12 cellular contexts compared by ENCODE assay signal in the genomic region with DNA sequence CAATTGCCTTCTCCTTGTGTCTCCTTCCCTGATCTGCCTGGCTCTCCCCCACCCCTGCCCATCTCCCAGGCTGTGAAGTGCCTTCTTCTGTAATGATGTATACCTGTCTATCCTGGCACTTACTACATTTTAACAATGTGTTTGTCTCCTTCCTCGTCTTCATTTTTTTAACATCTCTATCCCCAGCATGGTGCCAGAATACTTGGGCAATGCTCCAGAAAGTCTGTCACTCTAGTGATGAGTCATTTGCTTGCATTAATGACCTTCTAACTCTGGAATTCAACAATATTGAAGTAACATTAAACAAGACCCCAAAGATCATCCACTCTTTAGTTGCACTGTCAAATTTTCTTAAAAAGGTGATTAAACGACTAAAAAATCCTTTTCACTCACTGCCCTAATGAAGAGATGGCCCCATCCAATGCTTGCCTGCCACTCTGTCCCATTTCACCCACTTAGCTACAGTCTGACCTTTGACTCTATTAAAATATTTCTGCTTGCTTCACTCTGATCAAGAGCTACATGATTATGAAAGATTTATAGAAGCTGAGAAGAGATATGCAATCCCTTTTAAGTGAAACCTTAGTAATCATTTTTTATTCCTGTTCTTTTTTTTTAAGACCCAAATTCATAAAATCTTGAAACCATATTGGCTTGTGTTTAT. TPM values are rescaled to one million over a fixed set of nuclear protein-coding genes. Genes with fewer than 3 reads are reported as not detected.
A peak's percentile ranks its signal among the peaks of the same experiment; 100 is the strongest.
DNase-seq lines count a peak whose midpoint lies in the region; ATAC-seq lines count a peak whose summit lies in the region.
"Had no signal": no experiment of that assay in that cellular context is flagged by ENCODE, and none has a peak within 500 bp of the region (broad histone marks: within the 10 kb centered on the region; RNA-seq: fewer than 3 reads in every experiment).

No MANE protein-coding gene starts in this region.

- H3K9me3 Mint-ChIP-seq in activated naive CD4-positive, alpha-beta T cell treated with anti-CD3 and anti-CD28 coated beads, Interleukin-2, amount 50 U/mL, for 72 hours = no peaks in the 10 kb centered on the region
- H3K9me3 Mint-ChIP-seq: activated CD4-positive, alpha-beta T cell treated with anti-CD3 and anti-CD28 coated beads, Interleukin-2, amount 10 ng/mL, durations not matched to agents 7 days and 5 days; natural killer cell had no signal

- H3K36me3 Mint-ChIP-seq in activated naive CD4-positive, alpha-beta T cell treated with anti-CD3 and anti-CD28 coated beads, Interleukin-2, amount 50 U/mL, for 72 hours = no peaks in the 10 kb centered on the region
- H3K36me3 Mint-ChIP-seq: natural killer cell had no signal

- ATAC-seq in activated naive CD4-positive, alpha-beta T cell treated with anti-CD3 and anti-CD28 coated beads, Interleukin-2, amount 50 U/mL, for 72 hours = no peak
- ATAC-seq: GM12878, natural killer cell had no signal

- H3K27ac Mint-ChIP-seq in activated naive CD4-positive, alpha-beta T cell treated with anti-CD3 and anti-CD28 coated beads, Interleukin-2, amount 50 U/mL, for 72 hours = no peak overlapping the region
- H3K27ac Mint-ChIP-seq: activated CD4-positive, alpha-beta T cell treated with anti-CD3 and anti-CD28 coated beads, Interleukin-2, amount 10 ng/mL, durations not matched to agents 7 days and 5 days; natural killer cell had no signal

- peak; percentile 21 for DNase-seq in GM03348 (ENCODE audit: low spot score)
- peak; percentile 61 for DNase-seq in NCI-H226
- DNase-seq in dermis blood vessel endothelial cell = peak; percentile 75
- DNase-seq in mucosa of gallbladder (ENCODE audit: low spot score) = peak; percentile 67
- no peak for DNase-seq in NK-92 treated with Interleukin-12 subunit alpha and Interleukin-12 subunit beta, amount 100 ng/mL, for 24 hours (lab: John Stamatoyannopoulos, UW)
- no peak for DNase-seq in middle frontal gyrus (ENCODE audit: extremely low spot score, low spot score)
- DNase-seq in activated naive CD4-positive, alpha-beta T cell treated with anti-CD3 and anti-CD28 coated beads, Interleukin-2, amount 50 U/mL, for 72 hours (ENCODE audit: low spot score in 2 of 2) = no peak
- no peak for DNase-seq in KBM-7
- DNase-seq: activated CD4-positive, alpha-beta T cell treated with anti-CD3 and anti-CD28 coated beads, Interleukin-2, amount 10 ng/mL, durations not matched to agents 7 days and 5 days; natural killer cell; NCI-H1436 had no signal

- in situ Hi-C loops in KBM-7 (cut with MboI; ENCODE audit: low pct_unique_long_range_greater_than_20kb, low sequenced_read_pairs) = no loop called here

RNA-seq across cellular contexts. Expression of gene KLHL31, which starts 7.7 kb away (rescaled TPM):
- total RNA-seq in dermis blood vessel endothelial cell = 0.14 and 0.17 TPM in 2 replicates
- total RNA-seq in mucosa of gallbladder = 0.17 TPM
- total RNA-seq in activated naive CD4-positive, alpha-beta T cell treated with anti-CD3 and anti-CD28 coated beads, Interleukin-2, amount 50 U/mL, for 72 hours = under 1 TPM; 0.07 to 0.18 TPM
- total RNA-seq: GM12878 had no signal

Comparison
In these comparisons a context has a peak if more than half of its experiments do, and no peak if none do; other contexts are left out.
1. DNase-seq: peak in GM03348 (single experiment), NCI-H226 (single experiment), dermis blood vessel endothelial cell (single experiment) and mucosa of gallbladder (single experiment); none in NK-92 treated with Interleukin-12 subunit alpha and Interleukin-12 subunit beta, amount 100 ng/mL, for 24 hours (single experiment), middle frontal gyrus (single experiment), activated naive CD4-positive, alpha-beta T cell treated with anti-CD3 and anti-CD28 coated beads, Interleukin-2, amount 50 U/mL, for 72 hours (0 of 2) and KBM-7 (single experiment).